In the genomic region with DNA sequence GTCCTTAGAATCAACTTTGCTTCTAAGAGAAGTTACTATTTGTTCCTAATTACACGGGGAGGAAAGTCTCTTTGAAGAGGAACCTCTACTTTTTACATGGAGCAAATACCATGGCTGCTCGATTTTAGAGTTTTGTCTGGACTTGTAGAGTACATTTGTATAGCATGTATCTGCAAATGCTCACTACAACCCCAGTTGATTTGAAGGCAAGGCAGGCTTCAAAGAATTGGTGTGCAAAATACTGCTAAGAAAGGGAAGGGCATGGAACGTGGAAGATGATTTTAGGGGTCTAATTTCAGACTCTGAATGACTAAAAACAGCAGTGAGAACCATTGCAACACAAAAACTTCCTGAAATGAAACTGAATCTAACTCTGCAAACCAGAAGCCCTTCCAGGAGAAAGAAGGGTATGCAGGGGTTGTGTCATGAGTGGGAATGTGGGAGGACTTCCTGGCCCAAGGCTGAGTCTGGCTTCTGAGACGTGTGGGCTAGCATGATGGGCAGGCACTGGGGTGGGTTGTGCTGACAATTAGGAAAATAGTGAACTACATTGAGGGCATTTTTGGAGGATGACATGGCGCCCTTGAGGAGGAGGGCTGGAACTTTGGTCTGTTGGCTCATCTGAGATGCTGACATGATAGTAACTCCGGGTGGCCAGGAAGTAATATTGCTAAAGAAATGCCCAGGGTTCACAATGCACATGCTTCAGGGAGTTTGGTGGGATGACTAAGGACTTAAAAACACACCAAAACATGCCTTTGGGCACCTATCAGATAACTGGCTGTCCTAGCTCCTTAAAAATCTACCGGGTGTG, we compare ENCODE assay signal across 10 cellular contexts. TPM values are rescaled to one million over a fixed set of nuclear protein-coding genes. Genes with fewer than 3 reads are reported as not detected.
DNase-seq lines count a peak whose midpoint lies in the region; ATAC-seq and TF ChIP-seq lines count a peak whose summit lies in the region.
"Had no signal": no experiment of that assay in that cellular context is flagged by ENCODE, and none has a peak within 500 bp of the region (broad histone marks: within the 10 kb centered on the region; RNA-seq: fewer than 3 reads in every experiment).

No MANE protein-coding gene starts in this region.

- H3F3A ChIP-seq in GM23248 (ENCODE audit: insufficient read depth), result peaks cover 35% of the 10 kb centered on the region
- no peaks in the 10 kb centered on the region for H3F3A ChIP-seq in smooth muscle cell (ENCODE audit: low read depth)

- H2AFZ ChIP-seq in GM23248 (peak overlapping the region; percentile 49), smooth muscle cell (ENCODE audit: low read depth) (peak overlapping the region; percentile 67)

- no peaks in the 10 kb centered on the region for H3K9me2 ChIP-seq in GM23248 (ENCODE audit: insufficient read depth)

- TF ChIP-seq CTCF in foreskin keratinocyte (conservative IDR thresholded peaks at IDR 0.05) (no peak), smooth muscle cell (IDR thresholded peaks at IDR 0.05; ENCODE audit: borderline replicate concordance, insufficient read depth, poor library complexity, severe bottlenecking) (no peak), thyroid gland (IDR thresholded peaks at IDR 0.05) (no peak)

- H3K4me3 ChIP-seq in GM23248 (peak overlapping the region; percentile 38), smooth muscle cell (no peak overlapping the region), thyroid gland (replicated peaks in 1 of 3) (no peak overlapping the region)
- no peak overlapping the region for H3K4me3 ChIP-seq in CD8-positive, alpha-beta memory T cell (ENCODE audit: low read length)

- TF ChIP-seq POLR2A in thyroid gland (IDR thresholded peaks at IDR 0.05), result no peak

- H3K4me3 Mint-ChIP-seq in CD8-positive, alpha-beta memory T cell, result no peak overlapping the region

- peaks cover 0 to 20% (median 1%) of the 10 kb centered on the region in 3 donors for H3K36me3 Mint-ChIP-seq in CD8-positive, alpha-beta memory T cell

- H3K27me3 ChIP-seq in GM23248 (replicated peaks; ENCODE audit: insufficient read depth), result no peaks in the 10 kb centered on the region
- H3K27me3 ChIP-seq in foreskin keratinocyte, result no peaks in the 10 kb centered on the region
- no peaks in the 10 kb centered on the region for H3K27me3 ChIP-seq in smooth muscle cell (ENCODE audit: low read depth)
- H3K27me3 ChIP-seq in CD8-positive, alpha-beta memory T cell (ENCODE audit: insufficient read depth, low read length, poor library complexity, severe bottlenecking), result no peaks in the 10 kb centered on the region
- no peaks in the 10 kb centered on the region for H3K27me3 ChIP-seq in thyroid gland

- peak; percentile 83 for ATAC-seq in foreskin keratinocyte

- CTCF ChIA-PET in CD8-positive, alpha-beta memory T cell (lab: Charles Lee), result no interaction called here

- intact Hi-C loops in thyroid gland (cut with DNase I), result loop anchor here (10.0 kb wide), 1 partner anchor 88 kb away; no protein-coding TSS in a partner anchor

- no peaks in the 10 kb centered on the region for H3K4me1 Mint-ChIP-seq in CD8-positive, alpha-beta memory T cell

- no peaks in the 10 kb centered on the region for H3K9me3 ChIP-seq in GM23248 (ENCODE audit: low read depth)
- H3K9me3 ChIP-seq in smooth muscle cell (replicated peaks; ENCODE audit: low read depth), result no peaks in the 10 kb centered on the region
- no peaks in the 10 kb centered on the region for H3K9me3 ChIP-seq in CD8-positive, alpha-beta memory T cell (ENCODE audit: low read length)
- H3K9me3 ChIP-seq in thyroid gland, result no peaks in the 10 kb centered on the region

- no peak overlapping the region for H3K27ac Mint-ChIP-seq in CD8-positive, alpha-beta memory T cell

- in situ Hi-C loops in GM23248 (cut with MboI), result no loop called here

- peak; percentile 96 for DNase-seq in GM23248
- DNase-seq in RPMI7951 (ENCODE audit: low read depth), result peak; percentile 91
- peak; percentile 73 to 97 for DNase-seq in foreskin keratinocyte
- no peak for DNase-seq in smooth muscle cell (lab: John Stamatoyannopoulos, UW; ENCODE audit: unreplicated experiment)
- DNase-seq in CD8-positive, alpha-beta memory T cell, result no peak
- DNase-seq in NCI-H345 treated with DMSO at 0.1 percent for 48 hours (lab: John Stamatoyannopoulos, UW; ENCODE audit: unreplicated experiment), result no peak
- DNase-seq in thyroid gland, result no peak
- DNase-seq: cerebellar nuclear complex; NCI-H1417 treated with DMSO at 0.1 percent for 48 hours; stimulated activated naive CD4-positive, alpha-beta T cell had no signal

- peaks cover 0 to 13% (median 12%) of the 10 kb centered on the region in 5 donors for H3K9me3 Mint-ChIP-seq in CD8-positive, alpha-beta memory T cell

- H3K79me2 ChIP-seq in GM23248 (ENCODE audit: insufficient read depth) (no peaks in the 10 kb centered on the region), smooth muscle cell (ENCODE audit: low read depth) (no peaks in the 10 kb centered on the region)

- peak overlapping the region; percentile 49 for H3K9ac ChIP-seq in GM23248
- H3K9ac ChIP-seq in smooth muscle cell (ENCODE audit: low read depth), result no peak overlapping the region

- H3K27ac ChIP-seq in GM23248 (peak overlapping the region; percentile 86), foreskin keratinocyte (peak overlapping the region; percentile 2), smooth muscle cell (ENCODE audit: low read depth) (peak overlapping the region; percentile 54), thyroid gland (no peak overlapping the region)
- no peak overlapping the region for H3K27ac ChIP-seq in CD8-positive, alpha-beta memory T cell (ENCODE audit: low read depth, low read length)

- POLR2A ChIA-PET in CD8-positive, alpha-beta memory T cell (lab: Charles Lee), result no interaction called here

- peaks cover 32% of the 10 kb centered on the region for H3K4me1 ChIP-seq in GM23248 (ENCODE audit: insufficient read depth)
- peaks cover 13% of the 10 kb centered on the region for H3K4me1 ChIP-seq in foreskin keratinocyte
- peaks cover 10% of the 10 kb centered on the region for H3K4me1 ChIP-seq in smooth muscle cell (ENCODE audit: low read depth)
- H3K4me1 ChIP-seq in CD8-positive, alpha-beta memory T cell (ENCODE audit: insufficient read depth, low read length), result no peaks in the 10 kb centered on the region
- H3K4me1 ChIP-seq in thyroid gland, result peaks cover 17 to 18% of the 10 kb centered on the region in 2 donors

- H3K27me3 Mint-ChIP-seq in CD8-positive, alpha-beta memory T cell, result peaks cover 5 to 23% of the 10 kb centered on the region in 2 donors

- H4K20me1 ChIP-seq in GM23248 (ENCODE audit: insufficient read depth), result no peaks in the 10 kb centered on the region
- no peaks in the 10 kb centered on the region for H4K20me1 ChIP-seq in smooth muscle cell (ENCODE audit: low read depth)

- H3K4me2 ChIP-seq in GM23248 (ENCODE audit: unreplicated experiment) (peak overlapping the region; percentile 69), smooth muscle cell (peak overlapping the region; percentile 42)

- H3K36me3 ChIP-seq in GM23248 (ENCODE audit: low read depth) (no peaks in the 10 kb centered on the region), smooth muscle cell (ENCODE audit: low read depth) (no peaks in the 10 kb centered on the region), thyroid gland (no peaks in the 10 kb centered on the region)
- no peaks in the 10 kb centered on the region for H3K36me3 ChIP-seq in CD8-positive, alpha-beta memory T cell (ENCODE audit: insufficient read depth, low read length)

- WGBS in GM23248 (ENCODE audit: low coverage in 1 of 2, low lambda C conversion rate in 2 of 2, missing lambda C conversion rate in 2 of 2), 2 experiments, result 24 to 26% methylated on average over 7 of the region's 7 CpGs
- 43% methylated on average over 7 of the region's 7 CpGs for WGBS in smooth muscle cell (ENCODE audit: low lambda C conversion rate)
- WGBS in thyroid gland, 2 donors, result 75 to 89% methylated on average over 7 of the region's 7 CpGs

RNA-seq across cellular contexts. Expression of gene IL1R2, which starts 18.9 kb away (rescaled TPM):
- total RNA-seq in GM23248 (2014; rRNA removed; shearing (Covaris generic)), result 0.22 TPM in 1 of 2 replicates, not detected in the other
- polyA plus RNA-seq in GM23248 (2016; fragmentation: Nextera tagmentation; extraction: Ambion mirVana) (0.85 and 1.2 TPM in 2 replicates), foreskin keratinocyte (36.6 and 44.6 TPM in 2 replicates), smooth muscle cell (0.42 and 0.78 TPM in 2 replicates)
- 3.0 and 4.3 TPM in 2 replicates for total RNA-seq in RPMI7951 (2014; rRNA removed; shearing (Covaris generic))
- total RNA-seq in foreskin keratinocyte (37.9 and 40.7 TPM in 2 replicates), smooth muscle cell (0.90 and 4.2 TPM in 2 replicates), thyroid gland (1 to 10 TPM; 2.7 to 6.1 (median 3.6) TPM)
- total RNA-seq in CD8-positive, alpha-beta memory T cell, result 1 to 10 TPM in 1 of 2 experiments, under 1 TPM in 1; 0.85 to 1.4 TPM
- not detected for polyA plus RNA-seq in CD8-positive, alpha-beta memory T cell

Comparison
In these comparisons a context has a peak if more than half of its experiments do, and no peak if none do; other contexts are left out.
1. DNase-seq: peak in GM23248 (single experiment), RPMI7951 (single experiment) and foreskin keratinocyte (2 of 2); none in smooth muscle cell (single experiment), CD8-positive, alpha-beta memory T cell (0 of 5), NCI-H345 treated with DMSO at 0.1 percent for 48 hours (single experiment) and thyroid gland (0 of 2).
2. H3K27ac ChIP-seq: peak in GM23248 (single experiment), foreskin keratinocyte (single experiment) and smooth muscle cell (single experiment); none in CD8-positive, alpha-beta memory T cell (single experiment) and thyroid gland (0 of 3).